Comparison of ENCODE assay signal across 18 cellular contexts in genomic region chr6:151399679-151400078, GRCh38. TPM values are rescaled to one million over a fixed set of nuclear protein-coding genes. Genes with fewer than 3 reads are reported as not detected.
DNase-seq lines count a peak whose midpoint lies in the region; ATAC-seq, FAIRE-seq and TF ChIP-seq lines count a peak whose summit lies in the region.
"Had no signal": no experiment of that assay in that cellular context is flagged by ENCODE, and none has a peak within 500 bp of the region (broad histone marks: within the 10 kb centered on the region; RNA-seq: fewer than 3 reads in every experiment).

No MANE protein-coding gene starts in this region.

- no peaks in the 10 kb centered on the region for H3K9me3 ChIP-seq in breast epithelium
- H3K9me3 ChIP-seq: pancreas, right lobe of liver, SK-N-SH, thoracic aorta had no signal

- H3K36me3 Mint-ChIP-seq in MCF 10A (ENCODE audit: insufficient read depth, unreplicated experiment) (peaks cover 46% of the 10 kb centered on the region), type B pancreatic cell (peaks cover 34% of the 10 kb centered on the region)

- no peaks in the 10 kb centered on the region for H3K4me1 ChIP-seq in breast epithelium

- peaks cover 16% of the 10 kb centered on the region for H3K4me1 Mint-ChIP-seq in MCF 10A (ENCODE audit: insufficient read depth, unreplicated experiment)
- H3K4me1 Mint-ChIP-seq in type B pancreatic cell (ENCODE audit: unreplicated experiment) = peaks cover 14% of the 10 kb centered on the region

- H3K27me3 ChIP-seq in breast epithelium = no peaks in the 10 kb centered on the region
- no peaks in the 10 kb centered on the region for H3K27me3 ChIP-seq in bronchial epithelial cell (ENCODE audit: control insufficient read depth, insufficient read depth, low read length)
- H3K27me3 ChIP-seq: hepatocyte, pancreas, right lobe of liver had no signal

- H3K9me3 Mint-ChIP-seq in MCF 10A (ENCODE audit: unreplicated experiment) = no peaks in the 10 kb centered on the region
- no peaks in the 10 kb centered on the region for H3K9me3 Mint-ChIP-seq in type B pancreatic cell

- H3K4me3 ChIP-seq in breast epithelium (no peak overlapping the region), bronchial epithelial cell (ENCODE audit: low read depth, low read length) (no peak overlapping the region)
- H3K4me3 ChIP-seq: hepatocyte, pancreas, right lobe of liver, thoracic aorta had no signal

- no TSS peak for BruUV-seq in MCF 10A (replicated peaks; lab: Mats Ljungman, UMichigan)

- TF ChIP-seq CTCF in breast epithelium (IDR thresholded peaks at IDR 0.05) (no peak), MCF 10A (IDR thresholded peaks at IDR 0.05; ENCODE audit: unreplicated experiment) (no peak), bronchial epithelial cell (IDR thresholded peaks at IDR 0.05; ENCODE audit: insufficient read depth, low read length, severe bottlenecking) (no peak), type B pancreatic cell (conservative IDR thresholded peaks at IDR 0.05) (no peak)

- intact Hi-C loops in breast epithelium (cut with DNase I; ENCODE audit: low total_unique reads) = no loop called here
- intact Hi-C loops in MCF 10A (cut with micrococcal nuclease) = no loop called here

- H3K27ac ChIP-seq in breast epithelium = peak overlapping the region; percentile 19 to 20
- H3K27ac ChIP-seq: hepatocyte, pancreas, right lobe of liver, thoracic aorta had no signal

- no peak overlapping the region for H3K4me3 Mint-ChIP-seq in MCF 10A (ENCODE audit: unreplicated experiment)
- H3K4me3 Mint-ChIP-seq in type B pancreatic cell = no peak overlapping the region

- H3K36me3 ChIP-seq in breast epithelium = no peaks in the 10 kb centered on the region
- H3K36me3 ChIP-seq in bronchial epithelial cell (ENCODE audit: control insufficient read depth, insufficient read depth, low read length) = peaks cover 3% of the 10 kb centered on the region
- H3K36me3 ChIP-seq: pancreas, thoracic aorta had no signal

- no peak for ATAC-seq in GM18505 (IDR thresholded peaks at IDR 0.05; ENCODE audit: unreplicated experiment)
- ATAC-seq: pancreas, right lobe of liver had no signal

- CTCF ChIA-PET in MCF 10A (lab: Yijun Ruan, JAX) = interaction anchor here (0.6 kb wide), 1 partner anchor 251 kb away, joined by 5 read pairs; no protein-coding TSS in a partner anchor

- POLR2A ChIA-PET in MCF 10A (lab: Yijun Ruan, JAX) = interaction anchor here (1.5 to 3.1 kb wide), 2 partner anchors 10 to 14 kb away, joined by 4 to 16 read pairs; no protein-coding TSS in a partner anchor

- DNase-seq in breast epithelium (ENCODE audit: low spot score in 2 of 2) = no peak
- DNase-seq in MCF 10A (ENCODE audit: unreplicated experiment) = no peak
- DNase-seq in M059J (ENCODE audit: low read depth) = peak; percentile 86
- DNase-seq in bronchial epithelial cell (ENCODE audit: low read depth) = peak; percentile 34
- no peak for DNase-seq in type B pancreatic cell (ENCODE audit: extremely low spot score, unreplicated experiment)
- DNase-seq in G401 (ENCODE audit: low spot score) = no peak
- no peak for DNase-seq in NCI-H1694 treated with DMSO at 0.1 percent for 48 hours (lab: John Stamatoyannopoulos, UW)
- DNase-seq: activated gamma-delta T cell, DND-41, NCI-H1105, NCI-H774, pancreas, right lobe of liver, SK-N-SH had no signal

- H3K27ac Mint-ChIP-seq in MCF 10A (ENCODE audit: low read depth, unreplicated experiment) = no peak overlapping the region
- peak overlapping the region; percentile 39 for H3K27ac Mint-ChIP-seq in type B pancreatic cell

- no peak for FAIRE-seq in bronchial epithelial cell (lab: Jason Lieb, UNC)
- FAIRE-seq: endometrium, pancreas had no signal

- in situ Hi-C loops in G401 (cut with HindIII; ENCODE audit: low sequenced_read_pairs) = no loop called here

- no peaks in the 10 kb centered on the region for H3K27me3 Mint-ChIP-seq in MCF 10A (ENCODE audit: insufficient read depth, unreplicated experiment)
- H3K27me3 Mint-ChIP-seq in type B pancreatic cell = no peaks in the 10 kb centered on the region

- no peak for TF ChIP-seq POLR2A in breast epithelium (IDR thresholded peaks at IDR 0.05)
- no peak for TF ChIP-seq POLR2A in GM18505 (IDR thresholded peaks at IDR 0.05; ENCODE audit: borderline replicate concordance, extremely low read depth, insufficient read depth, insufficient read length)

RNA-seq across cellular contexts. Expression of gene ZBTB2, which starts 8.3 kb away (rescaled TPM):
- 10 to 100 TPM in 2 of 3 donors, 1 to 10 TPM in 1; 9.9 to 20.5 (median 15.1) TPM for total RNA-seq in breast epithelium
- total RNA-seq in MCF 10A (2022) = 10.7 and 15.6 TPM in 2 replicates
- total RNA-seq in M059J (2014; rRNA removed; shearing (Covaris generic)) = 24.5 and 26.4 TPM in 2 replicates
- total RNA-seq in bronchial epithelial cell = 5.4 and 9.2 TPM in 2 replicates
- total RNA-seq in type B pancreatic cell (ENCODE audit: low replicate concordance) = 13.5 and 14.8 TPM in 2 replicates
- total RNA-seq in G401 (2014; rRNA removed; shearing (Covaris generic)) = 18.7 and 23.6 TPM in 2 replicates

RNA-seq across cellular contexts. Expression of gene RMND1, which starts 52.2 kb away (rescaled TPM):
- total RNA-seq in breast epithelium = 10 to 100 TPM; 25.3 to 34.1 (median 32.1) TPM
- 32.9 and 37.6 TPM in 2 replicates for total RNA-seq in MCF 10A (2022)
- 28.8 and 35.2 TPM in 2 replicates for total RNA-seq in M059J (2014; rRNA removed; shearing (Covaris generic))
- total RNA-seq in bronchial epithelial cell = 25.0 and 51.6 TPM in 2 replicates
- 22.7 and 28.6 TPM in 2 replicates for total RNA-seq in type B pancreatic cell (ENCODE audit: low replicate concordance)
- 19.8 and 30.7 TPM in 2 replicates for total RNA-seq in G401 (2014; rRNA removed; shearing (Covaris generic))

Comparison
In these comparisons a context has a peak if more than half of its experiments do, and no peak if none do; other contexts are left out.
1. DNase-seq: peak in M059J (single experiment) and bronchial epithelial cell (single experiment); none in breast epithelium (0 of 2), MCF 10A (single experiment), type B pancreatic cell (single experiment), G401 (single experiment) and NCI-H1694 treated with DMSO at 0.1 percent for 48 hours (single experiment).